20 cellular contexts compared by ENCODE assay signal in genomic region chr15:27871078-27871695, GRCh38.
A peak's percentile ranks its signal among the peaks of the same experiment; 100 is the strongest.
DNase-seq lines count a peak whose midpoint lies in the region; ATAC-seq and TF ChIP-seq lines count a peak whose summit lies in the region.
"Had no signal": no experiment of that assay in that cellular context is flagged by ENCODE, and none has a peak within 500 bp of the region (broad histone marks: within the 10 kb centered on the region; RNA-seq: fewer than 3 reads in every experiment).

No MANE protein-coding gene starts in this region.

- H3K4me1 Mint-ChIP-seq in natural killer cell treated with Interleukin-12 subunit alpha and Interleukin-12 subunit beta and Interleukin-15 and Interleukin-18, amount 100 ng/mL, for 72 hours (ENCODE audit: low read depth in 2 of 2) = no peaks in the 10 kb centered on the region
- no peaks in the 10 kb centered on the region for H3K4me1 Mint-ChIP-seq in natural killer cell
- H3K4me1 Mint-ChIP-seq in osteocyte (ENCODE audit: unreplicated experiment) = no peaks in the 10 kb centered on the region
- H3K4me1 Mint-ChIP-seq: CD4-positive, alpha-beta memory T cell had no signal

- no peaks in the 10 kb centered on the region for H3K27me3 ChIP-seq in esophagus muscularis mucosa

- 88% methylated on average over 9 of the region's 16 CpGs for WGBS in esophagus muscularis mucosa

- H3K36me3 Mint-ChIP-seq in natural killer cell treated with Interleukin-12 subunit alpha and Interleukin-12 subunit beta and Interleukin-15 and Interleukin-18, amount 100 ng/mL, for 72 hours = no peaks in the 10 kb centered on the region
- H3K36me3 Mint-ChIP-seq in natural killer cell = no peaks in the 10 kb centered on the region
- peaks cover 1% of the 10 kb centered on the region for H3K36me3 Mint-ChIP-seq in osteocyte (ENCODE audit: unreplicated experiment)
- H3K36me3 Mint-ChIP-seq: CD4-positive, alpha-beta memory T cell had no signal

- H3K27ac Mint-ChIP-seq in natural killer cell treated with Interleukin-12 subunit alpha and Interleukin-12 subunit beta and Interleukin-15 and Interleukin-18, amount 100 ng/mL, for 72 hours = no peak overlapping the region
- H3K27ac Mint-ChIP-seq in natural killer cell (no peak overlapping the region), osteocyte (ENCODE audit: unreplicated experiment) (no peak overlapping the region)
- H3K27ac Mint-ChIP-seq: CD4-positive, alpha-beta memory T cell; GM23338; HFFc6 had no signal

- no peaks in the 10 kb centered on the region for H3K36me3 ChIP-seq in esophagus muscularis mucosa
- H3K36me3 ChIP-seq: HAP-1 had no signal

- no peak for DNase-seq in natural killer cell treated with Interleukin-12 subunit alpha and Interleukin-12 subunit beta and Interleukin-15 and Interleukin-18, amount 100 ng/mL, for 72 hours (ENCODE audit: low spot score)
- DNase-seq in natural killer cell (no peak), esophagus muscularis mucosa (ENCODE audit: extremely low spot score) (peak; percentile 90), osteocyte (ENCODE audit: extremely low spot score, unreplicated experiment) (peak; percentile 65), ecto neural progenitor cell (ENCODE audit: low spot score) (no peak), COR-L47 (lab: John Stamatoyannopoulos, UW) (no peak)
- DNase-seq: C1 segment of cervical spinal cord; Caco-2; CD4-positive, alpha-beta memory T cell; HFFc6; KBM-7; MV-4-11; NCI-H1105; NCI-H2029; NCI-H524 treated with DMSO at 0.1 percent for 48 hours; RPMI8226; SHP77 had no signal

- intact Hi-C loops in natural killer cell (cut with micrococcal nuclease) = no loop called here
- intact Hi-C loops in esophagus muscularis mucosa (cut with DNase I) = no loop called here

- no peak for TF ChIP-seq EP300 in esophagus muscularis mucosa (IDR thresholded peaks at IDR 0.05)

- H3K4me3 ChIP-seq in esophagus muscularis mucosa = no peak overlapping the region
- H3K4me3 ChIP-seq: GM23338, HAP-1 had no signal

- ATAC-seq in natural killer cell treated with Interleukin-12 subunit alpha and Interleukin-12 subunit beta and Interleukin-15 and Interleukin-18, amount 100 ng/mL, for 72 hours = peak; percentile 24 to 28
- ATAC-seq in natural killer cell (no peak), HG03095 (IDR thresholded peaks at IDR 0.05; ENCODE audit: unreplicated experiment) (no peak)

- H3K4me1 ChIP-seq in esophagus muscularis mucosa = no peaks in the 10 kb centered on the region
- H3K4me1 ChIP-seq: Caco-2, HAP-1 had no signal

- no peak for TF ChIP-seq POLR2A in esophagus muscularis mucosa (IDR thresholded peaks at IDR 0.05; ENCODE audit: low read depth)

- H3K27me3 Mint-ChIP-seq in natural killer cell treated with Interleukin-12 subunit alpha and Interleukin-12 subunit beta and Interleukin-15 and Interleukin-18, amount 100 ng/mL, for 72 hours = no peaks in the 10 kb centered on the region
- H3K27me3 Mint-ChIP-seq in natural killer cell (ENCODE audit: low read depth in 2 of 2) (no peaks in the 10 kb centered on the region), osteocyte (ENCODE audit: unreplicated experiment) (no peaks in the 10 kb centered on the region)
- H3K27me3 Mint-ChIP-seq: CD4-positive, alpha-beta memory T cell had no signal

- H3K9me3 Mint-ChIP-seq in natural killer cell treated with Interleukin-12 subunit alpha and Interleukin-12 subunit beta and Interleukin-15 and Interleukin-18, amount 100 ng/mL, for 72 hours = no peaks in the 10 kb centered on the region
- H3K9me3 Mint-ChIP-seq in natural killer cell = peaks cover 2% of the 10 kb centered on the region in 2 donors
- H3K9me3 Mint-ChIP-seq in osteocyte (ENCODE audit: unreplicated experiment) = no peaks in the 10 kb centered on the region
- H3K9me3 Mint-ChIP-seq: GM23338 had no signal

- TF ChIP-seq CTCF in natural killer cell (IDR thresholded peaks at IDR 0.05) (no peak), esophagus muscularis mucosa (IDR thresholded peaks at IDR 0.05) (no peak), osteocyte (IDR thresholded peaks at IDR 0.05) (no peak)

- H3K9me3 ChIP-seq in esophagus muscularis mucosa = no peaks in the 10 kb centered on the region
- H3K9me3 ChIP-seq: Caco-2, HAP-1 had no signal

- no peak overlapping the region for H3K4me3 Mint-ChIP-seq in natural killer cell treated with Interleukin-12 subunit alpha and Interleukin-12 subunit beta and Interleukin-15 and Interleukin-18, amount 100 ng/mL, for 72 hours
- no peak overlapping the region for H3K4me3 Mint-ChIP-seq in natural killer cell
- H3K4me3 Mint-ChIP-seq in osteocyte (ENCODE audit: unreplicated experiment) = no peak overlapping the region
- H3K4me3 Mint-ChIP-seq: CD4-positive, alpha-beta memory T cell; GM23338; HFFc6 had no signal

- H3K27ac ChIP-seq in esophagus muscularis mucosa (replicated peaks in 1 of 4) = no peak overlapping the region

Comparison
In these comparisons a context has a peak if more than half of its experiments do, and no peak if none do; other contexts are left out.
1. ATAC-seq: peak in natural killer cell treated with Interleukin-12 subunit alpha and Interleukin-12 subunit beta and Interleukin-15 and Interleukin-18, amount 100 ng/mL, for 72 hours (2 of 2); none in natural killer cell (0 of 3) and HG03095 (single experiment).
2. DNase-seq: peak in esophagus muscularis mucosa (single experiment) and osteocyte (single experiment); none in natural killer cell treated with Interleukin-12 subunit alpha and Interleukin-12 subunit beta and Interleukin-15 and Interleukin-18, amount 100 ng/mL, for 72 hours (single experiment), natural killer cell (single experiment), ecto neural progenitor cell (single experiment) and COR-L47 (single experiment).